8 cellular contexts compared by ENCODE assay signal in the genomic region with DNA sequence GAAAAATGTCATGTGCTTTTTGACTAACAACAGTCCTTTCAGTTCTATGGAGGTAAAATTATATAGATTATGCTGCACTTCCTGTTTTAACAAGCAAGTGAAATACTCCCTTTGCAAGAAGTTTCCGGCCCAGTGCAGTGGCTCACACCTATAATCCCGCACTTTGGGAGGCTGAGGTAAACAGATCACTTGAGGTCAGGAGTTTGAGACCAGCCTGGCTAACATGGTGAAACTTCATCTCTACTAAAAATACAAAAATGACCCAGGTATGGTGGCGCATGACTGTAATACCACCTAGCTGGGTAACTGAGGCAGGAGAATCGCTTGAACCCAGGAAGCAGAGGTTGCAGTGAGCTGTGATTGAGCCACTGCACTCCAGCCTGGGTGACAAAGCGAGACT. TPM values are rescaled to one million over a fixed set of nuclear protein-coding genes. Genes with fewer than 3 reads are reported as not detected.
DNase-seq lines count a peak whose midpoint lies in the region; ATAC-seq, FAIRE-seq and TF ChIP-seq lines count a peak whose summit lies in the region.
"Not testable (repeated sequence)": the region's sequence is repeated elsewhere in the genome, so short reads cannot be mapped to it uniquely, and the experiment has no call there.

No MANE protein-coding gene starts in this region.

- TF ChIP-seq CTCF in RWPE1 (conservative IDR thresholded peaks at IDR 0.05; ENCODE audit: low read depth); uterus (IDR thresholded peaks at IDR 0.05): not testable (repeated sequence)

- peak; percentile 33 for FAIRE-seq in GM12891 (lab: Jason Lieb, UNC)

- H3K4me3 Mint-ChIP-seq in natural killer cell treated with Interleukin-12 subunit alpha and Interleukin-12 subunit beta and Interleukin-15 and Interleukin-18, amount 100 ng/mL, for 72 hours, result peak overlapping the region; percentile 84

- H3K36me3 ChIP-seq in uterus, result not testable (repeated sequence)

- peaks cover 5 to 10% of the 10 kb centered on the region in 2 donors for H3K4me1 ChIP-seq in uterus

- H3K27ac ChIP-seq in RWPE1, result peak overlapping the region; percentile 28
- peak overlapping the region; percentile 74 to 78 for H3K27ac ChIP-seq in uterus

- TF ChIP-seq POLR2A in GM12891 (IDR thresholded peaks at IDR 0.05; ENCODE audit: low read depth, low read length); uterus (IDR thresholded peaks at IDR 0.05): not testable (repeated sequence)

- not testable (repeated sequence) for DNase-seq in GM12891 (ENCODE audit: insufficient read length, low spot score); RWPE1 (ENCODE audit: low spot score); natural killer cell treated with Interleukin-12 subunit alpha and Interleukin-12 subunit beta and Interleukin-15 and Interleukin-18, amount 100 ng/mL, for 72 hours (ENCODE audit: low spot score); uterus
- DNase-seq in activated CD4-positive, CD25-positive, alpha-beta regulatory T cell treated with anti-CD3 and anti-CD28 coated beads, Interleukin-2, amount 50 U/mL, for 16 hours (ENCODE audit: low read depth, low spot score), result peak; percentile 20
- peak; percentile 23 for DNase-seq in activated effector memory CD4-positive, alpha-beta T cell treated with Interleukin-2 at 50 U/mL for 16 hours
- peak; percentile 27 for DNase-seq in effector CD4-positive, alpha-beta T cell

- not testable (repeated sequence) for H3K27me3 ChIP-seq in uterus

- not testable (repeated sequence) for H3K36me3 Mint-ChIP-seq in natural killer cell treated with Interleukin-12 subunit alpha and Interleukin-12 subunit beta and Interleukin-15 and Interleukin-18, amount 100 ng/mL, for 72 hours

- not testable (repeated sequence) for H3K4me3 ChIP-seq in uterus

- H3K4me1 Mint-ChIP-seq in natural killer cell treated with Interleukin-12 subunit alpha and Interleukin-12 subunit beta and Interleukin-15 and Interleukin-18, amount 100 ng/mL, for 72 hours (ENCODE audit: low read depth in 2 of 2), result peaks cover 47 to 48% of the 10 kb centered on the region in 2 donors

- H3K9me3 ChIP-seq in uterus, result not testable (repeated sequence)

- POLR2A ChIA-PET in RWPE1 (lab: Yijun Ruan, JAX; ENCODE audit: low non-redundant PET), result not testable (repeated sequence)

- peak; percentile 47 for ATAC-seq in HG03196 (IDR thresholded peaks at IDR 0.05; ENCODE audit: unreplicated experiment)
- peak; percentile 83 to 86 for ATAC-seq in natural killer cell treated with Interleukin-12 subunit alpha and Interleukin-12 subunit beta and Interleukin-15 and Interleukin-18, amount 100 ng/mL, for 72 hours

- CTCF ChIA-PET in RWPE1 (lab: Yijun Ruan, JAX), result interaction anchor here (0.6 kb wide), 1 partner anchor 94 kb away, joined by 3 read pairs; the partner anchor contains the start of gene GPN3

- not testable (repeated sequence) for H3K27me3 Mint-ChIP-seq in natural killer cell treated with Interleukin-12 subunit alpha and Interleukin-12 subunit beta and Interleukin-15 and Interleukin-18, amount 100 ng/mL, for 72 hours

- peak overlapping the region; percentile 89 to 97 for H3K27ac Mint-ChIP-seq in natural killer cell treated with Interleukin-12 subunit alpha and Interleukin-12 subunit beta and Interleukin-15 and Interleukin-18, amount 100 ng/mL, for 72 hours

- intact Hi-C loops in uterus (cut with DNase I; ENCODE audit: low total_unique reads), result not testable (repeated sequence)

- H3K9me3 Mint-ChIP-seq in natural killer cell treated with Interleukin-12 subunit alpha and Interleukin-12 subunit beta and Interleukin-15 and Interleukin-18, amount 100 ng/mL, for 72 hours, result not testable (repeated sequence)

TF ChIP-seq in GM12891, 5 proteins besides CTCF, POLR2A, EP300 and RAD21:
- peak; percentile 92 for TF ChIP-seq SPI1 (IDR thresholded peaks at IDR 0.05; ENCODE audit: low read depth, low read length)

RNA-seq across cellular contexts. Expression of gene PPTC7, which starts 20.7 kb away (rescaled TPM):
- 18.9 TPM for polyA plus RNA-seq in GM12891 (2012; ENCODE audit: low read depth, missing spikeins)
- 10 to 100 TPM; 35.2 to 42.1 TPM for total RNA-seq in natural killer cell treated with Interleukin-12 subunit alpha and Interleukin-12 subunit beta and Interleukin-15 and Interleukin-18, amount 100 ng/mL, for 72 hours
- total RNA-seq in uterus, result 10 to 100 TPM in 3 of 4 donors, 1 to 10 TPM in 1; 3.6 to 34.1 (median 21.1) TPM

RNA-seq across cellular contexts. Expression of gene TCTN1, which starts 51.5 kb away (rescaled TPM):
- 22.4 TPM for polyA plus RNA-seq in GM12891 (2012; ENCODE audit: low read depth, missing spikeins)
- total RNA-seq in natural killer cell treated with Interleukin-12 subunit alpha and Interleukin-12 subunit beta and Interleukin-15 and Interleukin-18, amount 100 ng/mL, for 72 hours, result 1 to 10 TPM; 5.0 to 8.9 TPM
- total RNA-seq in uterus, result 10 to 100 TPM; 40.0 to 61.8 (median 49.9) TPM

Comparison
In these comparisons a context has a peak if more than half of its experiments do, and no peak if none do; other contexts are left out.
1. RNA of gene TCTN1, which starts 51.5 kb away (total RNA-seq): 40.0 to 61.8 TPM in uterus; 5.0 to 8.9 TPM in natural killer cell treated with Interleukin-12 subunit alpha and Interleukin-12 subunit beta and Interleukin-15 and Interleukin-18, amount 100 ng/mL, for 72 hours; every median in the first group is over 4 times any median in the second.